16 cellular contexts compared by ENCODE assay signal in genomic region chr13:74931698-74932433, GRCh38.
A peak's percentile ranks its signal among the peaks of the same experiment; 100 is the strongest.
DNase-seq lines count a peak whose midpoint lies in the region; ATAC-seq lines count a peak whose summit lies in the region.
"Had no signal": no experiment of that assay in that cellular context is flagged by ENCODE, and none has a peak within 500 bp of the region (broad histone marks: within the 10 kb centered on the region; RNA-seq: fewer than 3 reads in every experiment).

No MANE protein-coding gene starts in this region.

- H3K27me3 Mint-ChIP-seq in activated CD4-positive, alpha-beta memory T cell treated with anti-CD3 and anti-CD28 coated beads for 36 hours, result peaks cover 5% of the 10 kb centered on the region
- H3K27me3 Mint-ChIP-seq in activated naive CD8-positive, alpha-beta T cell treated with anti-CD3 and anti-CD28 coated beads, Interleukin-2, amount 50 U/mL, for 24 hours, result no peaks in the 10 kb centered on the region

- no peak overlapping the region for H3K27ac ChIP-seq in mesenchymal stem cell (ENCODE audit: low read length, poor library complexity, severe bottlenecking)
- H3K27ac ChIP-seq: KMS-11 had no signal

- peak; percentile 7 for DNase-seq in AG08395 (ENCODE audit: low spot score)
- peak; percentile 13 for DNase-seq in M059J (ENCODE audit: low read depth)
- peak; percentile 26 for DNase-seq in dedifferentiated amniotic fluid mesenchymal stem cell (ENCODE audit: extremely low spot score)
- no peak for DNase-seq in mesenchymal stem cell
- no peak for DNase-seq in amygdala (lab: John Stamatoyannopoulos, UW)
- DNase-seq in activated CD4-positive, alpha-beta memory T cell treated with anti-CD3 and anti-CD28 coated beads for 36 hours, result no peak
- no peak for DNase-seq in activated naive CD8-positive, alpha-beta T cell treated with anti-CD3 and anti-CD28 coated beads, Interleukin-2, amount 50 U/mL, for 24 hours
- DNase-seq: H7, NCI-H1105, NCI-H1694 treated with DMSO at 0.1 percent for 48 hours, NCI-H446 treated with DMSO at 0.1 percent for 48 hours, NCI-H748 treated with DMSO at 0.1 percent for 48 hours, SHP77 treated with DMSO at 0.1 percent for 48 hours had no signal

- no peaks in the 10 kb centered on the region for H3K79me1 ChIP-seq in mesenchymal stem cell (replicated peaks; ENCODE audit: low read length, poor library complexity, severe bottlenecking)

- no peak for ATAC-seq in GM21526 (IDR thresholded peaks at IDR 0.05; ENCODE audit: low FRiP score, unreplicated experiment)
- ATAC-seq in activated naive CD8-positive, alpha-beta T cell treated with anti-CD3 and anti-CD28 coated beads, Interleukin-2, amount 50 U/mL, for 24 hours, result no peak

- intact Hi-C loops in activated CD4-positive, alpha-beta memory T cell treated with anti-CD3 and anti-CD28 coated beads for 36 hours (cut with micrococcal nuclease), result no loop called here

- H3K4me3 Mint-ChIP-seq in activated CD4-positive, alpha-beta memory T cell treated with anti-CD3 and anti-CD28 coated beads for 36 hours, result no peak overlapping the region
- H3K4me3 Mint-ChIP-seq in activated naive CD8-positive, alpha-beta T cell treated with anti-CD3 and anti-CD28 coated beads, Interleukin-2, amount 50 U/mL, for 24 hours, result no peak overlapping the region

- no peak overlapping the region for H2BK5ac ChIP-seq in mesenchymal stem cell (ENCODE audit: low read depth, low read length, poor library complexity, severe bottlenecking)

- H4K91ac ChIP-seq in mesenchymal stem cell (ENCODE audit: low read length), result no peak overlapping the region

- H2BK12ac ChIP-seq in mesenchymal stem cell (ENCODE audit: low read length in 2 of 2), result no peak overlapping the region

- no peak overlapping the region for H3K4ac ChIP-seq in mesenchymal stem cell (ENCODE audit: low read depth in 1 of 2, low read length in 2 of 2)

- no peaks in the 10 kb centered on the region for H3K4me1 Mint-ChIP-seq in activated CD4-positive, alpha-beta memory T cell treated with anti-CD3 and anti-CD28 coated beads for 36 hours (ENCODE audit: low read depth)
- H3K4me1 Mint-ChIP-seq in activated naive CD8-positive, alpha-beta T cell treated with anti-CD3 and anti-CD28 coated beads, Interleukin-2, amount 50 U/mL, for 24 hours, result no peaks in the 10 kb centered on the region

- no peak overlapping the region for H3K4me2 ChIP-seq in mesenchymal stem cell (ENCODE audit: low read length, poor library complexity, severe bottlenecking)
- H3K4me2 ChIP-seq: KMS-11 had no signal

- no peaks in the 10 kb centered on the region for H3K36me3 Mint-ChIP-seq in activated CD4-positive, alpha-beta memory T cell treated with anti-CD3 and anti-CD28 coated beads for 36 hours
- no peaks in the 10 kb centered on the region for H3K36me3 Mint-ChIP-seq in activated naive CD8-positive, alpha-beta T cell treated with anti-CD3 and anti-CD28 coated beads, Interleukin-2, amount 50 U/mL, for 24 hours (ENCODE audit: low read depth)

- H2BK120ac ChIP-seq in mesenchymal stem cell (ENCODE audit: low read depth, low read length), result no peak overlapping the region

- peak overlapping the region; percentile 66 for H3K9ac ChIP-seq in mesenchymal stem cell (ENCODE audit: low read length)
- H3K9ac ChIP-seq: KMS-11 had no signal

- H3K4me3 ChIP-seq in mesenchymal stem cell (ENCODE audit: insufficient read depth in 1 of 2, low read depth in 1 of 2, low read length in 2 of 2), result no peak overlapping the region
- H3K4me3 ChIP-seq: MG63 had no signal

- peaks cover 1% of the 10 kb centered on the region for H3K4me1 ChIP-seq in mesenchymal stem cell (ENCODE audit: control insufficient read depth, insufficient read depth, low read depth, low read length)

- no peaks in the 10 kb centered on the region for H3K27me3 ChIP-seq in mesenchymal stem cell (ENCODE audit: control insufficient read depth in 1 of 2, insufficient read depth in 1 of 2, low read length in 2 of 2)
- H3K27me3 ChIP-seq: MG63 had no signal

- CTCF ChIA-PET in activated CD4-positive, alpha-beta memory T cell treated with anti-CD3 and anti-CD28 coated beads for 36 hours (lab: Charles Lee), result interaction anchor here (1.1 kb wide), 1 partner anchor 9 kb away, joined by 3 read pairs; no protein-coding TSS in a partner anchor

- no peak overlapping the region for H3K23ac ChIP-seq in mesenchymal stem cell (ENCODE audit: low read length in 2 of 2)

- no peaks in the 10 kb centered on the region for H3K36me3 ChIP-seq in mesenchymal stem cell (ENCODE audit: control insufficient read depth in 1 of 2, insufficient read depth in 2 of 2, low read depth in 1 of 2, low read length in 2 of 2)
- H3K36me3 ChIP-seq: MG63 had no signal

- H2AFZ ChIP-seq in mesenchymal stem cell (ENCODE audit: low read depth, low read length), result no peak overlapping the region

- no peak overlapping the region for H2BK15ac ChIP-seq in mesenchymal stem cell (ENCODE audit: low read depth, poor library complexity, severe bottlenecking)

- H3K9me3 ChIP-seq in mesenchymal stem cell (ENCODE audit: control insufficient read depth, low read length), result peaks cover 13% of the 10 kb centered on the region
- H3K9me3 ChIP-seq: MG63 had no signal

- H2AK5ac ChIP-seq in mesenchymal stem cell (ENCODE audit: low read length, severe bottlenecking), result no peak overlapping the region

- H3K9me3 Mint-ChIP-seq in activated CD4-positive, alpha-beta memory T cell treated with anti-CD3 and anti-CD28 coated beads for 36 hours, result peaks cover 9% of the 10 kb centered on the region
- peaks cover 6% of the 10 kb centered on the region for H3K9me3 Mint-ChIP-seq in activated naive CD8-positive, alpha-beta T cell treated with anti-CD3 and anti-CD28 coated beads, Interleukin-2, amount 50 U/mL, for 24 hours

- no peak overlapping the region for H3K18ac ChIP-seq in mesenchymal stem cell (ENCODE audit: low read depth in 1 of 2, low read length in 2 of 2)

- no peak overlapping the region for H3K14ac ChIP-seq in mesenchymal stem cell (ENCODE audit: low read length in 2 of 2)

- H4K8ac ChIP-seq in mesenchymal stem cell (ENCODE audit: low read length), result no peak overlapping the region

- no peak overlapping the region for H3K27ac Mint-ChIP-seq in activated CD4-positive, alpha-beta memory T cell treated with anti-CD3 and anti-CD28 coated beads for 36 hours
- H3K27ac Mint-ChIP-seq in activated naive CD8-positive, alpha-beta T cell treated with anti-CD3 and anti-CD28 coated beads, Interleukin-2, amount 50 U/mL, for 24 hours, result no peak overlapping the region

- POLR2A ChIA-PET in activated CD4-positive, alpha-beta memory T cell treated with anti-CD3 and anti-CD28 coated beads for 36 hours (lab: Charles Lee), result no interaction called here

Comparison
In these comparisons a context has a peak if more than half of its experiments do, and no peak if none do; other contexts are left out.
1. DNase-seq: peak in AG08395 (single experiment), M059J (single experiment) and dedifferentiated amniotic fluid mesenchymal stem cell (single experiment); none in mesenchymal stem cell (single experiment), amygdala (0 of 56), activated CD4-positive, alpha-beta memory T cell treated with anti-CD3 and anti-CD28 coated beads for 36 hours (single experiment) and activated naive CD8-positive, alpha-beta T cell treated with anti-CD3 and anti-CD28 coated beads, Interleukin-2, amount 50 U/mL, for 24 hours (single experiment).